8 cellular contexts compared by ENCODE assay signal in genomic region chr2:210169871-210170441, GRCh38. TPM values are rescaled to one million over a fixed set of nuclear protein-coding genes. Genes with fewer than 3 reads are reported as not detected.
DNase-seq lines count a peak whose midpoint lies in the region; ATAC-seq, FAIRE-seq and TF ChIP-seq lines count a peak whose summit lies in the region.

No MANE protein-coding gene starts in this region.

- TF ChIP-seq CTCF in bronchial epithelial cell (IDR thresholded peaks at IDR 0.05; ENCODE audit: insufficient read depth, low read length, severe bottlenecking) (no peak), lung (IDR thresholded peaks at IDR 0.05; ENCODE audit: control extremely low read depth, extremely low read depth) (no peak), transverse colon (IDR thresholded peaks at IDR 0.05) (no peak)

- no peak for FAIRE-seq in bronchial epithelial cell (lab: Jason Lieb, UNC)

- POLR2A ChIA-PET in activated CD4-positive, alpha-beta T cell treated with anti-CD3 and anti-CD28 coated beads for 36 hours (lab: Charles Lee) = no interaction called here

- 0 to 1% methylated on average over 8 of the region's 8 CpGs for WGBS in lung, 2 donors
- 0 to 1% methylated on average over 8 of the region's 8 CpGs for WGBS in transverse colon (ENCODE audit: low coverage in 1 of 2), 2 donors

- peaks cover 4% of the 10 kb centered on the region for H3K27me3 Mint-ChIP-seq in activated CD4-positive, alpha-beta T cell treated with anti-CD3 and anti-CD28 coated beads for 36 hours

- no peaks in the 10 kb centered on the region for H3K36me3 Mint-ChIP-seq in activated CD4-positive, alpha-beta T cell treated with anti-CD3 and anti-CD28 coated beads for 36 hours (ENCODE audit: low read depth)

- TF ChIP-seq EP300 in transverse colon (IDR thresholded peaks at IDR 0.05; ENCODE audit: low read depth) = no peak

- H3K27ac ChIP-seq in lung (ENCODE audit: low read depth in 1 of 2, low read length in 1 of 2) = peak overlapping the region; percentile 98 to 99
- peak overlapping the region; percentile 99 to 100 (median 100) for H3K27ac ChIP-seq in transverse colon

- H3K9me3 Mint-ChIP-seq in activated CD4-positive, alpha-beta T cell treated with anti-CD3 and anti-CD28 coated beads for 36 hours (ENCODE audit: low read depth) = no peaks in the 10 kb centered on the region

- intact Hi-C loops in activated CD4-positive, alpha-beta T cell treated with anti-CD3 and anti-CD28 coated beads for 36 hours (cut with DNase I, micrococcal nuclease) = loop anchor here (1.0 to 5.0 kb wide), 5 partner anchors 73 to 1904 kb away; partner anchors contain the start of genes LANCL1 (in 2 of the 2) and PIKFYVE (in 1 of the 2)
- intact Hi-C loops in transverse colon (cut with DNase I; ENCODE audit: low total_unique reads) = loop anchor here (10.0 kb wide), 1 partner anchor 165 kb away; the partner anchor contains the start of gene RPE

- peak; percentile 24 for ATAC-seq in activated CD4-positive, alpha-beta T cell treated with anti-CD3 and anti-CD28 coated beads for 36 hours
- peak; percentile 25 for ATAC-seq in HG02759 (IDR thresholded peaks at IDR 0.05; ENCODE audit: unreplicated experiment)
- ATAC-seq in lung (ENCODE audit: insufficient read depth, low FRiP score) = no peak

- DNase-seq in activated CD4-positive, alpha-beta T cell treated with anti-CD3 and anti-CD28 coated beads for 36 hours = no peak
- no peak for DNase-seq in activated CD4-positive, alpha-beta T cell treated with anti-CD3 and anti-CD28 coated beads, Interleukin-2, amount 50 U/mL, for 1 hour
- DNase-seq in NOMO-1 treated with DMSO at 0.1 percent for 48 hours (lab: John Stamatoyannopoulos, UW; ENCODE audit: unreplicated experiment) (peak; percentile 89), bronchial epithelial cell (ENCODE audit: low read depth) (peak; percentile 86), lung (ENCODE audit: low spot score) (no peak), transverse colon (no peak), D341Med (ENCODE audit: low spot score) (no peak)

- in situ Hi-C loops in transverse colon (cut with MboI; ENCODE audit: low pct_ligation_motif_present in 1 of 4, low pct_unique_long_range_greater_than_20kb in 1 of 4, low sequenced_read_pairs in 3 of 4) = loop anchor here in 1 of 4 donors (10.0 kb wide), 1 partner anchor 175 kb away; no protein-coding TSS in a partner anchor

- peak overlapping the region; percentile 98 for H3K4me3 Mint-ChIP-seq in activated CD4-positive, alpha-beta T cell treated with anti-CD3 and anti-CD28 coated beads for 36 hours

- peaks cover 37% of the 10 kb centered on the region for H3K4me1 Mint-ChIP-seq in activated CD4-positive, alpha-beta T cell treated with anti-CD3 and anti-CD28 coated beads for 36 hours

- H3K9me3 ChIP-seq in lung (ENCODE audit: control insufficient read depth in 2 of 2, insufficient read depth in 1 of 2, low read length in 1 of 2) (no peaks in the 10 kb centered on the region), transverse colon (no peaks in the 10 kb centered on the region)

- H3K36me3 ChIP-seq in bronchial epithelial cell (ENCODE audit: control insufficient read depth, insufficient read depth, low read length) = no peaks in the 10 kb centered on the region
- H3K36me3 ChIP-seq in lung (ENCODE audit: control insufficient read depth in 2 of 2, insufficient read depth in 2 of 2, low read length in 2 of 2) = no peaks in the 10 kb centered on the region
- H3K36me3 ChIP-seq in transverse colon = no peaks in the 10 kb centered on the region

- TF ChIP-seq POLR2A in transverse colon (IDR thresholded peaks at IDR 0.05) = no peak

- H3K4me1 ChIP-seq in lung (ENCODE audit: control insufficient read depth in 2 of 2, insufficient read depth in 2 of 2, low read length in 2 of 2) (peaks cover 0 to 5% of the 10 kb centered on the region in 2 donors), transverse colon (peaks cover 6 to 52% (median 20%) of the 10 kb centered on the region in 4 donors)

- H3K4me3 ChIP-seq in bronchial epithelial cell (ENCODE audit: low read depth, low read length) (peak overlapping the region; percentile 97), lung (peak overlapping the region; percentile 67), transverse colon (peak overlapping the region; percentile 10 to 96 (median 92))

- H3K27me3 ChIP-seq in bronchial epithelial cell (ENCODE audit: control insufficient read depth, insufficient read depth, low read length) = no peaks in the 10 kb centered on the region
- H3K27me3 ChIP-seq in lung (ENCODE audit: control insufficient read depth, insufficient read depth) = no peaks in the 10 kb centered on the region
- H3K27me3 ChIP-seq in transverse colon = no peaks in the 10 kb centered on the region

- CTCF ChIA-PET in activated CD4-positive, alpha-beta T cell treated with anti-CD3 and anti-CD28 coated beads for 36 hours (lab: Charles Lee) = interaction anchor here (0.7 kb wide), 1 partner anchor 118 kb away, joined by 3 read pairs; no protein-coding TSS in a partner anchor

- peak overlapping the region; percentile 97 for H3K27ac Mint-ChIP-seq in activated CD4-positive, alpha-beta T cell treated with anti-CD3 and anti-CD28 coated beads for 36 hours

RNA-seq across cellular contexts. Expression of gene KANSL1L, which starts 1.3 kb away (rescaled TPM):
- 1 to 10 TPM; 4.5 to 6.0 TPM for total RNA-seq in activated CD4-positive, alpha-beta T cell treated with anti-CD3 and anti-CD28 coated beads for 36 hours
- total RNA-seq in bronchial epithelial cell (8.7 and 10.2 TPM in 2 replicates), lung (100 to 1,000 TPM in 1 of 2 donors, 10 to 100 TPM in 1; 25.9 to 117 TPM), transverse colon (10 to 100 TPM; 13.7 to 43.8 (median 25.5) TPM)
- 1 to 10 TPM; 6.1 to 8.1 TPM for polyA plus RNA-seq in lung

RNA-seq across cellular contexts. Expression of gene ACADL, which starts 55.3 kb away (rescaled TPM):
- not detected for total RNA-seq in activated CD4-positive, alpha-beta T cell treated with anti-CD3 and anti-CD28 coated beads for 36 hours
- total RNA-seq in bronchial epithelial cell (0.26 and 0.38 TPM in 2 replicates), lung (10 to 100 TPM; 27.6 to 34.8 TPM), transverse colon (1 to 10 TPM in 2 of 4 donors, under 1 TPM in 1, not detected in 1; 0.41 to 1.5 (median 1.3) TPM)
- polyA plus RNA-seq in lung = 10 to 100 TPM in 1 of 2 donors, 1 to 10 TPM in 1; 7.9 to 43.6 TPM

Comparison
In these comparisons a context has a peak if more than half of its experiments do, and no peak if none do; other contexts are left out.
1. DNase-seq: peak in NOMO-1 treated with DMSO at 0.1 percent for 48 hours (single experiment) and bronchial epithelial cell (single experiment); none in activated CD4-positive, alpha-beta T cell treated with anti-CD3 and anti-CD28 coated beads for 36 hours (single experiment), activated CD4-positive, alpha-beta T cell treated with anti-CD3 and anti-CD28 coated beads, Interleukin-2, amount 50 U/mL, for 1 hour (single experiment), lung (single experiment), transverse colon (single experiment) and D341Med (single experiment).
2. RNA of gene ACADL, which starts 55.3 kb away (total RNA-seq): 27.6 to 34.8 TPM in lung; 0.41 to 1.5 TPM in transverse colon, 0.26 to 0.38 TPM in bronchial epithelial cell and not detected in activated CD4-positive, alpha-beta T cell treated with anti-CD3 and anti-CD28 coated beads for 36 hours; every median in the first group is over 10 times any median in the second.
3. Peak in every context shown above with its lines, with median percentiles within 50 percentile points of each other: H3K4me3 ChIP-seq.